In genomic region chr2:64931536-64932326, GRCh38 we compare ENCODE assay signal across 1 cellular context.
A peak's percentile ranks its signal among the peaks of the same experiment; 100 is the strongest.
TF ChIP-seq lines count a peak whose summit lies in the region.

No MANE protein-coding gene starts in this region.

TF ChIP-seq in GM12878, 131 proteins besides CTCF, POLR2A, EP300 and RAD21 (continued from another document):
- TF ChIP-seq ZBTB4 (CRISPR knock-in tag; IDR thresholded peaks at IDR 0.05) (no peak), CHD1 (IDR thresholded peaks at IDR 0.05; ENCODE audit: low read depth, low read length) (peak; percentile 60; the same call in 1 of the 2 replicates), POLR2AphosphoS2 (IDR thresholded peaks at IDR 0.05; ENCODE audit: low read depth, low read length) (no peak), SPI1 (IDR thresholded peaks at IDR 0.05; ENCODE audit: borderline replicate concordance, insufficient read depth, low read depth, low read length) (no peak), KDM1A (IDR thresholded peaks at IDR 0.05; ENCODE audit: borderline replicate concordance) (no peak), MYB (IDR thresholded peaks at IDR 0.05; ENCODE audit: borderline replicate concordance, low read depth, low read length) (no peak), ZNF274 (IDR thresholded peaks at IDR 0.05; ENCODE audit: insufficient read depth, insufficient read length) (no peak), ZNF622 (IDR thresholded peaks at IDR 0.05) (no peak), POLR2AphosphoS5 (IDR thresholded peaks at IDR 0.05; ENCODE audit: low read length) (peak; percentile 26; the same call in 1 of the 2 replicates)
- TF ChIP-seq, protein P1, sequence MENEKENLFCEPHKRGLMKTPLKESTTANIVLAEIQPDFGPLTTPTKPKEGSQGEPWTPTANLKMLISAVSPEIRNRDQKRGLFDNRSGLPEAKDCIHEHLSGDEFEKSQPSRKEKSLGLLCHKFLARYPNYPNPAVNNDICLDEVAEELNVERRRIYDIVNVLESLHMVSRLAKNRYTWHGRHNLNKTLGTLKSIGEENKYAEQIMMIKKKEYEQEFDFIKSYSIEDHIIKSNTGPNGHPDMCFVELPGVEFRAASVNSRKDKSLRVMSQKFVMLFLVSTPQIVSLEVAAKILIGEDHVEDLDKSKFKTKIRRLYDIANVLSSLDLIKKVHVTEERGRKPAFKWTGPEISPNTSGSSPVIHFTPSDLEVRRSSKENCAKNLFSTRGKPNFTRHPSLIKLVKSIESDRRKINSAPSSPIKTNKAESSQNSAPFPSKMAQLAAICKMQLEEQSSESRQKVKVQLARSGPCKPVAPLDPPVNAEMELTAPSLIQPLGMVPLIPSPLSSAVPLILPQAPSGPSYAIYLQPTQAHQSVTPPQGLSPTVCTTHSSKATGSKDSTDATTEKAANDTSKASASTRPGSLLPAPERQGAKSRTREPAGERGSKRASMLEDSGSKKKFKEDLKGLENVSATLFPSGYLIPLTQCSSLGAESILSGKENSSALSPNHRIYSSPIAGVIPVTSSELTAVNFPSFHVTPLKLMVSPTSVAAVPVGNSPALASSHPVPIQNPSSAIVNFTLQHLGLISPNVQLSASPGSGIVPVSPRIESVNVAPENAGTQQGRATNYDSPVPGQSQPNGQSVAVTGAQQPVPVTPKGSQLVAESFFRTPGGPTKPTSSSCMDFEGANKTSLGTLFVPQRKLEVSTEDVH (IDR thresholded peaks at IDR 0.05; ENCODE audit: low read depth, partially characterized antibody): no peak
- TF ChIP-seq, protein P2, sequence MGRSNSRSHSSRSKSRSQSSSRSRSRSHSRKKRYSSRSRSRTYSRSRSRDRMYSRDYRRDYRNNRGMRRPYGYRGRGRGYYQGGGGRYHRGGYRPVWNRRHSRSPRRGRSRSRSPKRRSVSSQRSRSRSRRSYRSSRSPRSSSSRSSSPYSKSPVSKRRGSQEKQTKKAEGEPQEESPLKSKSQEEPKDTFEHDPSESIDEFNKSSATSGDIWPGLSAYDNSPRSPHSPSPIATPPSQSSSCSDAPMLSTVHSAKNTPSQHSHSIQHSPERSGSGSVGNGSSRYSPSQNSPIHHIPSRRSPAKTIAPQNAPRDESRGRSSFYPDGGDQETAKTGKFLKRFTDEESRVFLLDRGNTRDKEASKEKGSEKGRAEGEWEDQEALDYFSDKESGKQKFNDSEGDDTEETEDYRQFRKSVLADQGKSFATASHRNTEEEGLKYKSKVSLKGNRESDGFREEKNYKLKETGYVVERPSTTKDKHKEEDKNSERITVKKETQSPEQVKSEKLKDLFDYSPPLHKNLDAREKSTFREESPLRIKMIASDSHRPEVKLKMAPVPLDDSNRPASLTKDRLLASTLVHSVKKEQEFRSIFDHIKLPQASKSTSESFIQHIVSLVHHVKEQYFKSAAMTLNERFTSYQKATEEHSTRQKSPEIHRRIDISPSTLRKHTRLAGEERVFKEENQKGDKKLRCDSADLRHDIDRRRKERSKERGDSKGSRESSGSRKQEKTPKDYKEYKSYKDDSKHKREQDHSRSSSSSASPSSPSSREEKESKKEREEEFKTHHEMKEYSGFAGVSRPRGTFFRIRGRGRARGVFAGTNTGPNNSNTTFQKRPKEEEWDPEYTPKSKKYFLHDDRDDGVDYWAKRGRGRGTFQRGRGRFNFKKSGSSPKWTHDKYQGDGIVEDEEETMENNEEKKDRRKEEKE (IDR thresholded peaks at IDR 0.05): no peak
- TF ChIP-seq, protein P3, sequence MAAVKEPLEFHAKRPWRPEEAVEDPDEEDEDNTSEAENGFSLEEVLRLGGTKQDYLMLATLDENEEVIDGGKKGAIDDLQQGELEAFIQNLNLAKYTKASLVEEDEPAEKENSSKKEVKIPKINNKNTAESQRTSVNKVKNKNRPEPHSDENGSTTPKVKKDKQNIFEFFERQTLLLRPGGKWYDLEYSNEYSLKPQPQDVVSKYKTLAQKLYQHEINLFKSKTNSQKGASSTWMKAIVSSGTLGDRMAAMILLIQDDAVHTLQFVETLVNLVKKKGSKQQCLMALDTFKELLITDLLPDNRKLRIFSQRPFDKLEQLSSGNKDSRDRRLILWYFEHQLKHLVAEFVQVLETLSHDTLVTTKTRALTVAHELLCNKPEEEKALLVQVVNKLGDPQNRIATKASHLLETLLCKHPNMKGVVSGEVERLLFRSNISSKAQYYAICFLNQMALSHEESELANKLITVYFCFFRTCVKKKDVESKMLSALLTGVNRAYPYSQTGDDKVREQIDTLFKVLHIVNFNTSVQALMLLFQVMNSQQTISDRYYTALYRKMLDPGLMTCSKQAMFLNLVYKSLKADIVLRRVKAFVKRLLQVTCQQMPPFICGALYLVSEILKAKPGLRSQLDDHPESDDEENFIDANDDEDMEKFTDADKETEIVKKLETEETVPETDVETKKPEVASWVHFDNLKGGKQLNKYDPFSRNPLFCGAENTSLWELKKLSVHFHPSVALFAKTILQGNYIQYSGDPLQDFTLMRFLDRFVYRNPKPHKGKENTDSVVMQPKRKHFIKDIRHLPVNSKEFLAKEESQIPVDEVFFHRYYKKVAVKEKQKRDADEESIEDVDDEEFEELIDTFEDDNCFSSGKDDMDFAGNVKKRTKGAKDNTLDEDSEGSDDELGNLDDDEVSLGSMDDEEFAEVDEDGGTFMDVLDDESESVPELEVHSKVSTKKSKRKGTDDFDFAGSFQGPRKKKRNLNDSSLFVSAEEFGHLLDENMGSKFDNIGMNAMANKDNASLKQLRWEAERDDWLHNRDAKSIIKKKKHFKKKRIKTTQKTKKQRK (IDR thresholded peaks at IDR 0.05; ENCODE audit: low read depth, low read length): no peak
TF ChIP-seq in GM12878: peak in this region for 7.
